26 cellular contexts compared by ENCODE assay signal in the genomic region with DNA sequence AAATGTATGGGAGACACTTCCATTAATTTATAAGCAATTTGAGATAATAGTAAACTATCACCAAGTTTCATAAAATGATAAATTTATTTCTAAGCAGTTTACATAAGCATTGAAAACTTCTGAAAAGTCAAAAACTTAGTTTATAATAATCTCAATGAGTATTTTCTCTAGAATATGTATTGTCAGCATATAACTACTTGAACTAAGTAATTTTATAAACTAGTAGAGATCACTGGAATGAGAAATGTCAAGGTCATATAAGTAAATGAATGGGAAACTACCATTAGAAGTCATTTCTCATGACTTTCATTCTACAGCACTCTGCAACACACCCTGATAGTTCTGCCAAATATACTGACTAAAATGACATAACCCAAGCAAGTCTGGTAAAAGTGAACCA. TPM values are rescaled to one million over a fixed set of nuclear protein-coding genes. Genes with fewer than 3 reads are reported as not detected.
A peak's percentile ranks its signal among the peaks of the same experiment; 100 is the strongest.
DNase-seq lines count a peak whose midpoint lies in the region; ATAC-seq, FAIRE-seq and TF ChIP-seq lines count a peak whose summit lies in the region.
"Had no signal": no experiment of that assay in that cellular context is flagged by ENCODE, and none has a peak within 500 bp of the region (broad histone marks: within the 10 kb centered on the region; RNA-seq: fewer than 3 reads in every experiment).

No MANE protein-coding gene starts in this region.

- no peak for FAIRE-seq in A549 (lab: Jason Lieb, UNC)
- FAIRE-seq: frontal cortex, RCC 7860 had no signal

- no peak overlapping the region for H3K9ac ChIP-seq in OCI-LY1 (ENCODE audit: low read length)

- H3K9me2 ChIP-seq in DOHH2 (replicated peaks; ENCODE audit: control insufficient read depth, low read length), result no peaks in the 10 kb centered on the region
- H3K9me2 ChIP-seq in OCI-LY1 (ENCODE audit: low read depth, low read length), result no peaks in the 10 kb centered on the region

- H2AFZ ChIP-seq in OCI-LY1 (ENCODE audit: low read length), result no peak overlapping the region

- DNase-seq in A549 (ENCODE audit: low read depth in 1 of 2, low spot score in 1 of 2), result no peak
- peak; percentile 13 for DNase-seq in fibroblast of peridontal ligament (ENCODE audit: extremely low read depth)
- DNase-seq in progenitor cell of endocrine pancreas (ENCODE audit: low spot score, unreplicated experiment), result no peak
- DNase-seq in glomerular visceral epithelial cell (ENCODE audit: extremely low spot score), result no peak
- no peak for DNase-seq in transverse colon
- DNase-seq: activated CD4-positive, alpha-beta T cell treated with anti-CD3 and anti-CD28 coated beads, Interleukin-2, amount 50 U/mL, for 4 hours; anterior cingulate cortex; DMS79 treated with DMSO at 0.1 percent for 48 hours; mesendoderm; naive thymus-derived CD8-positive, alpha-beta T cell; NCI-H1694 treated with DMSO at 0.1 percent for 48 hours; NCI-H226; NCI-H774; psoas muscle; stimulated activated CD4-positive, alpha-beta T cell treated with anti-CD3 and anti-CD28 coated beads, Interleukin-2, amount 100 ng/mL, for 24 hours; stimulated activated naive CD4-positive, alpha-beta T cell; tibial artery had no signal

- POLR2A ChIA-PET in A549 (lab: Yijun Ruan, JAX), result no interaction called here

- H3K9me3 Mint-ChIP-seq in progenitor cell of endocrine pancreas (ENCODE audit: low read depth), result no peaks in the 10 kb centered on the region
- H3K9me3 Mint-ChIP-seq: central memory CD8-positive, alpha-beta T cell; naive thymus-derived CD8-positive, alpha-beta T cell had no signal

- H3K4me1 ChIP-seq in A549 (peaks cover 37% of the 10 kb centered on the region), DOHH2 (ENCODE audit: control insufficient read depth, low read length) (peaks cover 37% of the 10 kb centered on the region), OCI-LY1 (ENCODE audit: insufficient read depth, low read length, severe bottlenecking) (peaks cover 33% of the 10 kb centered on the region), transverse colon (peaks cover 12 to 45% (median 19%) of the 10 kb centered on the region in 4 donors)

- in situ Hi-C loops in transverse colon (cut with MboI; ENCODE audit: low pct_ligation_motif_present in 1 of 4, low pct_unique_long_range_greater_than_20kb in 1 of 4, low sequenced_read_pairs in 3 of 4), result no loop called here

- TF ChIP-seq POLR2A in A549 (IDR thresholded peaks at IDR 0.05; ENCODE audit: low read length) (no peak), transverse colon (IDR thresholded peaks at IDR 0.05) (no peak)

- TF ChIP-seq CTCF in A549 (IDR thresholded peaks at IDR 0.05), result no peak
- TF ChIP-seq CTCF in DOHH2 (IDR thresholded peaks at IDR 0.05; ENCODE audit: low read depth, low read length, poor library complexity, severe bottlenecking), result no peak
- no peak for TF ChIP-seq CTCF in OCI-LY1 (IDR thresholded peaks at IDR 0.05; ENCODE audit: low read length)
- no peak for TF ChIP-seq CTCF in progenitor cell of endocrine pancreas (IDR thresholded peaks at IDR 0.05; ENCODE audit: unreplicated experiment)
- no peak for TF ChIP-seq CTCF in transverse colon (IDR thresholded peaks at IDR 0.05)

- H3K27me3 Mint-ChIP-seq in progenitor cell of endocrine pancreas, result peaks cover 3% of the 10 kb centered on the region
- H3K27me3 Mint-ChIP-seq: central memory CD8-positive, alpha-beta T cell had no signal

- H3K27ac ChIP-seq in A549 (no peak overlapping the region), DOHH2 (ENCODE audit: low read depth, low read length) (no peak overlapping the region), OCI-LY1 (ENCODE audit: low read depth, low read length, poor library complexity, severe bottlenecking) (no peak overlapping the region), transverse colon (no peak overlapping the region)
- H3K27ac ChIP-seq: epithelial cell of prostate, psoas muscle, tibial artery, VCaP had no signal

- no peaks in the 10 kb centered on the region for H3F3A ChIP-seq in DOHH2 (ENCODE audit: control insufficient read depth, insufficient read depth)
- H3F3A ChIP-seq in OCI-LY1 (ENCODE audit: insufficient read depth, low read length), result no peaks in the 10 kb centered on the region

- no peak for TF ChIP-seq RAD21 in A549 (conservative IDR thresholded peaks at IDR 0.05 in 1 of 2, IDR thresholded peaks at IDR 0.05 in 1 of 2)

- H3K36me3 Mint-ChIP-seq in progenitor cell of endocrine pancreas (ENCODE audit: insufficient read depth), result peaks cover 20% of the 10 kb centered on the region

- H3K4me3 ChIP-seq in A549 (no peak overlapping the region), DOHH2 (ENCODE audit: low read length) (peak overlapping the region; percentile 96), OCI-LY1 (ENCODE audit: low read depth, low read length, poor library complexity, severe bottlenecking) (no peak overlapping the region), transverse colon (no peak overlapping the region)
- H3K4me3 ChIP-seq: tibial artery had no signal

- no peaks in the 10 kb centered on the region for H3K27me3 ChIP-seq in DOHH2 (ENCODE audit: control insufficient read depth, low read length)
- no peaks in the 10 kb centered on the region for H3K27me3 ChIP-seq in OCI-LY1 (ENCODE audit: insufficient read depth, low read length)
- H3K27me3 ChIP-seq in transverse colon, result no peaks in the 10 kb centered on the region
- H3K27me3 ChIP-seq: tibial artery had no signal

- H4K20me1 ChIP-seq in DOHH2 (ENCODE audit: control insufficient read depth, insufficient read depth, low read depth, low read length) (peaks cover 19% of the 10 kb centered on the region), OCI-LY1 (ENCODE audit: insufficient read depth, low read length) (no peaks in the 10 kb centered on the region)

- H3K79me2 ChIP-seq in DOHH2 (ENCODE audit: control insufficient read depth, low read length), result peaks cover 83% of the 10 kb centered on the region
- peaks cover 80% of the 10 kb centered on the region for H3K79me2 ChIP-seq in OCI-LY1 (ENCODE audit: insufficient read depth, low read length)

- no peak overlapping the region for H3K4me3 Mint-ChIP-seq in progenitor cell of endocrine pancreas (ENCODE audit: low read depth)
- H3K4me3 Mint-ChIP-seq: central memory CD8-positive, alpha-beta T cell had no signal

- peaks cover 31% of the 10 kb centered on the region for H3K4me1 Mint-ChIP-seq in progenitor cell of endocrine pancreas (ENCODE audit: low read depth)

- H3K27ac Mint-ChIP-seq in progenitor cell of endocrine pancreas, result no peak overlapping the region

- H3K36me3 ChIP-seq in DOHH2 (ENCODE audit: control insufficient read depth, low read length) (peaks cover 78% of the 10 kb centered on the region), OCI-LY1 (ENCODE audit: insufficient read depth, low read length) (peaks cover 67% of the 10 kb centered on the region), transverse colon (peaks cover 0 to 9% (median 0%) of the 10 kb centered on the region in 4 donors)

- TF ChIP-seq EP300 in A549 (IDR thresholded peaks at IDR 0.05) (no peak), transverse colon (IDR thresholded peaks at IDR 0.05; ENCODE audit: low read depth) (no peak)

- ATAC-seq in A549 (no peak), GM19328 (IDR thresholded peaks at IDR 0.05; ENCODE audit: unreplicated experiment) (no peak)
- ATAC-seq: HCT116; naive thymus-derived CD8-positive, alpha-beta T cell; psoas muscle had no signal

- peak overlapping the region; percentile 91; the same call in 2 of the 3 replicates for H3K4me2 ChIP-seq in A549
- H3K4me2 ChIP-seq in DOHH2 (ENCODE audit: low read length), result peak overlapping the region; percentile 99
- H3K4me2 ChIP-seq in OCI-LY1 (ENCODE audit: low read length), result peak overlapping the region; percentile 79; the same call in 1 of the 2 replicates

- intact Hi-C loops in transverse colon (cut with DNase I; ENCODE audit: low total_unique reads), result no loop called here

- no peaks in the 10 kb centered on the region for H3K9me3 ChIP-seq in A549
- H3K9me3 ChIP-seq in DOHH2 (ENCODE audit: control insufficient read depth, insufficient read depth, low read length), result no peaks in the 10 kb centered on the region
- no peaks in the 10 kb centered on the region for H3K9me3 ChIP-seq in OCI-LY1 (ENCODE audit: low read length)
- H3K9me3 ChIP-seq in transverse colon, result no peaks in the 10 kb centered on the region
- H3K9me3 ChIP-seq: psoas muscle, tibial artery had no signal

- CTCF ChIA-PET in A549 (lab: Yijun Ruan, JAX), result no interaction called here

TF ChIP-seq in A549, 52 proteins besides CTCF, POLR2A, EP300 and RAD21:
- TF ChIP-seq TFCP2L1 (CRISPR knock-in tag; IDR thresholded peaks at IDR 0.05), result no peak
- peak; percentile 80 for TF ChIP-seq MAFK (IDR thresholded peaks at IDR 0.05; ENCODE audit: partially characterized antibody)

RNA-seq across cellular contexts. Expression of gene TBCA, which starts 3.4 kb away (rescaled TPM):
- 175 and 373 TPM in 2 replicates for polyA plus RNA-seq in A549 (2011; rRNA removed)
- 96.9 and 183 TPM in 2 replicates for polyA plus RNA-seq in A549 (2012; cell fraction: cytosol; rRNA removed)
- 30.9 and 49.4 TPM in 2 replicates for polyA plus RNA-seq in A549 (2012; cell fraction: nucleus; rRNA removed)
- 463 to 530 TPM (median 484 TPM) in 3 replicates for polyA plus RNA-seq in A549 (2017; fragmentation: RNase III; extraction: RNeasy Plus Mini Kit Qiagen cat#74134 plus additional on column Dnase treatment)
- 11.0 and 11.6 TPM in 2 replicates for polyA minus RNA-seq in A549 (2011; rRNA and poly(A)+ RNA removed)
- 243 and 264 TPM in 2 replicates for total RNA-seq in progenitor cell of endocrine pancreas
- 100 to 1,000 TPM in 1 of 4 donors, 10 to 100 TPM in 3; 16.1 to 125 (median 51.8) TPM for total RNA-seq in transverse colon
